In genomic region chr11:46242961-46243795, GRCh38 we compare ENCODE assay signal across 8 cellular contexts. TPM values are rescaled to one million over a fixed set of nuclear protein-coding genes. Genes with fewer than 3 reads are reported as not detected.
DNase-seq lines count a peak whose midpoint lies in the region; ATAC-seq and TF ChIP-seq lines count a peak whose summit lies in the region.

No MANE protein-coding gene starts in this region.

- intact Hi-C loops in cardiac septum (cut with DNase I) (loop anchor here (2.0 to 5.0 kb wide), 2 partner anchors 34 to 54 kb away; partner anchors contain the start of gene CREB3L1), tibial artery (cut with DNase I; ENCODE audit: low total_unique reads) (no loop called here)

- H3K79me2 ChIP-seq in parathyroid adenoma, result no peaks in the 10 kb centered on the region

- H3K27ac ChIP-seq in parathyroid adenoma, result peak overlapping the region; percentile 49
- H3K27ac ChIP-seq in tibial artery, result peak overlapping the region; percentile 74 to 75

- H2AFZ ChIP-seq in parathyroid adenoma, result peak overlapping the region; percentile 86

- no peaks in the 10 kb centered on the region for H3K36me3 ChIP-seq in parathyroid adenoma (ENCODE audit: control insufficient read depth, insufficient read depth, low read length)
- no peaks in the 10 kb centered on the region for H3K36me3 ChIP-seq in tibial artery

- DNase-seq in GM10266 (ENCODE audit: extremely low spot score) (peak; percentile 96), NCI-H128 (lab: John Stamatoyannopoulos, UW; ENCODE audit: unreplicated experiment) (peak; percentile 67), SW 1271 (lab: John Stamatoyannopoulos, UW) (peak; percentile 74 to 87), cardiac septum (ENCODE audit: low spot score) (peak; percentile 95), tibial artery (peak; percentile 94 to 96)
- peak; percentile 95 for DNase-seq in activated naive CD8-positive, alpha-beta T cell treated with anti-CD3 and anti-CD28 coated beads, Interleukin-2, amount 50 U/mL, for 24 hours

- peak overlapping the region; percentile 83 for H3K4me2 ChIP-seq in parathyroid adenoma (ENCODE audit: low read length)

- H3K9me3 ChIP-seq in parathyroid adenoma (ENCODE audit: control insufficient read depth, low read length) (no peaks in the 10 kb centered on the region), tibial artery (no peaks in the 10 kb centered on the region)

- peak overlapping the region; percentile 88 for H3K4me3 Mint-ChIP-seq in activated naive CD8-positive, alpha-beta T cell treated with anti-CD3 and anti-CD28 coated beads, Interleukin-2, amount 50 U/mL, for 24 hours

- H3K27me3 ChIP-seq in parathyroid adenoma (ENCODE audit: control insufficient read depth, insufficient read depth, low read length) (no peaks in the 10 kb centered on the region), tibial artery (peaks cover 0 to 5% of the 10 kb centered on the region in 2 donors)

- H3K4me1 ChIP-seq in parathyroid adenoma (peaks cover 3% of the 10 kb centered on the region), tibial artery (peaks cover 6 to 22% (median 16%) of the 10 kb centered on the region in 4 donors)

- H3K4me1 Mint-ChIP-seq in activated naive CD8-positive, alpha-beta T cell treated with anti-CD3 and anti-CD28 coated beads, Interleukin-2, amount 50 U/mL, for 24 hours, result peaks cover 28% of the 10 kb centered on the region

- TF ChIP-seq CTCF in GM10266 (IDR thresholded peaks at IDR 0.05; ENCODE audit: control insufficient read depth, insufficient read depth, low read depth, missing control alignments), result no peak
- TF ChIP-seq CTCF in parathyroid adenoma (IDR thresholded peaks at IDR 0.05), result no peak
- TF ChIP-seq CTCF in tibial artery (IDR thresholded peaks at IDR 0.05), result no peak

- H3K36me3 Mint-ChIP-seq in activated naive CD8-positive, alpha-beta T cell treated with anti-CD3 and anti-CD28 coated beads, Interleukin-2, amount 50 U/mL, for 24 hours (ENCODE audit: low read depth), result no peaks in the 10 kb centered on the region

- peak overlapping the region; percentile 96 for H3K27ac Mint-ChIP-seq in activated naive CD8-positive, alpha-beta T cell treated with anti-CD3 and anti-CD28 coated beads, Interleukin-2, amount 50 U/mL, for 24 hours

- H3K27me3 Mint-ChIP-seq in activated naive CD8-positive, alpha-beta T cell treated with anti-CD3 and anti-CD28 coated beads, Interleukin-2, amount 50 U/mL, for 24 hours, result peaks cover 8% of the 10 kb centered on the region

- H3K9me3 Mint-ChIP-seq in activated naive CD8-positive, alpha-beta T cell treated with anti-CD3 and anti-CD28 coated beads, Interleukin-2, amount 50 U/mL, for 24 hours, result no peaks in the 10 kb centered on the region

- peak overlapping the region; percentile 57 for H3K4me3 ChIP-seq in parathyroid adenoma (ENCODE audit: low read depth, low read length)
- H3K4me3 ChIP-seq in tibial artery, result peak overlapping the region; percentile 48 to 56

- ATAC-seq in HG02678 (IDR thresholded peaks at IDR 0.05; ENCODE audit: unreplicated experiment), result peak; percentile 81
- ATAC-seq in activated naive CD8-positive, alpha-beta T cell treated with anti-CD3 and anti-CD28 coated beads, Interleukin-2, amount 50 U/mL, for 24 hours, result peak; percentile 77

- no peak overlapping the region for H3K9ac ChIP-seq in parathyroid adenoma

RNA-seq across cellular contexts. Expression of gene CREB3L1, which starts 34.3 kb away (rescaled TPM):
- 8.6 TPM for total RNA-seq in cardiac septum

Comparison
In these comparisons a context has a peak if more than half of its experiments do, and no peak if none do; other contexts are left out.
1. Peak in every context shown above with its lines: DNase-seq, ATAC-seq, H3K4me3 ChIP-seq and H3K27ac ChIP-seq.